ENCODE assay signal across 31 cellular contexts in genomic region chr18:69109686-69110085, GRCh38.
DNase-seq lines count a peak whose midpoint lies in the region; ATAC-seq, FAIRE-seq and TF ChIP-seq lines count a peak whose summit lies in the region.
"Had no signal": no experiment of that assay in that cellular context is flagged by ENCODE, and none has a peak within 500 bp of the region (broad histone marks: within the 10 kb centered on the region; RNA-seq: fewer than 3 reads in every experiment).

No MANE protein-coding gene starts in this region.

- H4K20me1 ChIP-seq in astrocyte (ENCODE audit: insufficient read depth, low read length): no peaks in the 10 kb centered on the region

- H3K36me3 Mint-ChIP-seq in astrocyte (ENCODE audit: low read depth, unreplicated experiment): peaks cover 2% of the 10 kb centered on the region
- H3K36me3 Mint-ChIP-seq: activated naive CD8-positive, alpha-beta T cell treated with anti-CD3 and anti-CD28 coated beads for 36 hours; CD4-positive, alpha-beta memory T cell; memory B cell; stimulated activated memory B cell treated with anti-CD40 and anti-IgM and Interleukin-4, amounts not matched to agents 10 μg/mL and 1 μg/mL and 100 μg/mL, for 72 hours; WTC11 had no signal

- no peak overlapping the region for H3K4me2 ChIP-seq in astrocyte (ENCODE audit: low read length)

- no peak overlapping the region for H3K9ac ChIP-seq in astrocyte (ENCODE audit: low read length)

- no peak for FAIRE-seq in astrocyte (lab: Jason Lieb, UNC)
- FAIRE-seq: GM18507, HTR-8/SVneo, islet of Langerhans, K562 had no signal

- no peaks in the 10 kb centered on the region for H3K4me1 Mint-ChIP-seq in astrocyte (ENCODE audit: low read depth, unreplicated experiment)
- H3K4me1 Mint-ChIP-seq: activated naive CD8-positive, alpha-beta T cell treated with anti-CD3 and anti-CD28 coated beads for 36 hours; CD4-positive, alpha-beta memory T cell; memory B cell; nephron progenitor cell; stimulated activated memory B cell treated with anti-CD40 and anti-IgM and Interleukin-4, amounts not matched to agents 10 μg/mL and 1 μg/mL and 100 μg/mL, for 72 hours; WTC11 had no signal

- ATAC-seq in upper lobe of right lung (no peak), HG03039 (IDR thresholded peaks at IDR 0.05; ENCODE audit: unreplicated experiment) (no peak)
- ATAC-seq: K562; left lung; stimulated activated memory B cell treated with anti-CD40 and anti-IgM and Interleukin-4, amounts not matched to agents 10 μg/mL and 1 μg/mL and 100 μg/mL, for 72 hours; WTC11 had no signal

- H3K27me3 Mint-ChIP-seq in astrocyte (ENCODE audit: low read depth, unreplicated experiment): no peaks in the 10 kb centered on the region
- H3K27me3 Mint-ChIP-seq: activated naive CD8-positive, alpha-beta T cell treated with anti-CD3 and anti-CD28 coated beads for 36 hours; CD4-positive, alpha-beta memory T cell; memory B cell; stimulated activated memory B cell treated with anti-CD40 and anti-IgM and Interleukin-4, amounts not matched to agents 10 μg/mL and 1 μg/mL and 100 μg/mL, for 72 hours had no signal

- intact Hi-C loops in upper lobe of right lung (cut with DNase I): no loop called here

- DNase-seq in AG08395 (ENCODE audit: low spot score) (peak; percentile 26), Kasumi-1 (lab: John Stamatoyannopoulos, UW) (peak; percentile 2 to 9), astrocyte (ENCODE audit: low read depth) (peak; percentile 2), fibroblast of peridontal ligament (ENCODE audit: extremely low read depth) (peak; percentile 56), CD1c-positive myeloid dendritic cell (ENCODE audit: extremely low spot score) (no peak), upper lobe of right lung (no peak), SIG-M5 treated with dmso at 0.1 percent for 504 hours (lab: John Stamatoyannopoulos, UW; ENCODE audit: unreplicated experiment) (no peak)
- DNase-seq: activated CD4-positive, alpha-beta T cell treated with anti-CD3 and anti-CD28 coated beads, Interleukin-2, amount 50 U/mL, for 1 hour; activated gamma-delta T cell; activated naive CD8-positive, alpha-beta T cell treated with anti-CD3 and anti-CD28 coated beads for 36 hours; activated T-cell treated with anti-CD3 and anti-CD28 coated beads, Interleukin-2, amount 50 U/mL, for 1 hour; AML-193; CD4-positive, alpha-beta memory T cell; cerebellar nuclear complex; dorsolateral prefrontal cortex; left lung; NCI-H1417 treated with DMSO at 0.1 percent for 48 hours; NCI-H2081; NCI-H774; nephron progenitor cell; SJCRH30; substantia nigra; trophoblast cell had no signal

- H3K4me1 ChIP-seq in astrocyte (ENCODE audit: insufficient read depth, low read length) (no peaks in the 10 kb centered on the region), upper lobe of right lung (no peaks in the 10 kb centered on the region)
- H3K4me1 ChIP-seq: left lung, SJCRH30 had no signal

- no peaks in the 10 kb centered on the region for H3K9me3 Mint-ChIP-seq in astrocyte (ENCODE audit: unreplicated experiment)
- H3K9me3 Mint-ChIP-seq: activated naive CD8-positive, alpha-beta T cell treated with anti-CD3 and anti-CD28 coated beads for 36 hours; memory B cell; nephron progenitor cell had no signal

- H3K4me3 ChIP-seq in astrocyte (ENCODE audit: insufficient read depth, low read depth, low read length): no peak overlapping the region
- no peak overlapping the region for H3K4me3 ChIP-seq in upper lobe of right lung
- H3K4me3 ChIP-seq: dorsolateral prefrontal cortex, K562, left lung, SJCRH30 had no signal

- H3K4me3 Mint-ChIP-seq in astrocyte (ENCODE audit: unreplicated experiment): no peak overlapping the region
- H3K4me3 Mint-ChIP-seq: activated naive CD8-positive, alpha-beta T cell treated with anti-CD3 and anti-CD28 coated beads for 36 hours; CD4-positive, alpha-beta memory T cell; memory B cell; nephron progenitor cell; stimulated activated memory B cell treated with anti-CD40 and anti-IgM and Interleukin-4, amounts not matched to agents 10 μg/mL and 1 μg/mL and 100 μg/mL, for 72 hours; WTC11 had no signal

- H3K27me3 ChIP-seq in astrocyte (ENCODE audit: insufficient read depth, low read length) (no peaks in the 10 kb centered on the region), upper lobe of right lung (no peaks in the 10 kb centered on the region)
- H3K27me3 ChIP-seq: dorsolateral prefrontal cortex, left lung, SJCRH30 had no signal

- TF ChIP-seq CTCF in astrocyte (IDR thresholded peaks at IDR 0.05; ENCODE audit: insufficient read depth, low read depth, low read length) (no peak), upper lobe of right lung (IDR thresholded peaks at IDR 0.05) (no peak)

- H3K36me3 ChIP-seq in astrocyte (ENCODE audit: insufficient read depth, low read length) (no peaks in the 10 kb centered on the region), upper lobe of right lung (no peaks in the 10 kb centered on the region)
- H3K36me3 ChIP-seq: left lung, SJCRH30 had no signal

- no peaks in the 10 kb centered on the region for H3K79me2 ChIP-seq in astrocyte (ENCODE audit: insufficient read depth, low read length)

- H2AFZ ChIP-seq in astrocyte (ENCODE audit: low read depth, low read length): no peak overlapping the region

- H3K27ac ChIP-seq in astrocyte (ENCODE audit: low read depth, low read length): no peak overlapping the region
- no peak overlapping the region for H3K27ac ChIP-seq in upper lobe of right lung
- H3K27ac ChIP-seq: dorsolateral prefrontal cortex, left lung, SJCRH30 had no signal

- H3K27ac Mint-ChIP-seq in astrocyte (ENCODE audit: unreplicated experiment): no peak overlapping the region
- H3K27ac Mint-ChIP-seq: activated naive CD8-positive, alpha-beta T cell treated with anti-CD3 and anti-CD28 coated beads for 36 hours; CD4-positive, alpha-beta memory T cell; memory B cell; nephron progenitor cell; stimulated activated memory B cell treated with anti-CD40 and anti-IgM and Interleukin-4, amounts not matched to agents 10 μg/mL and 1 μg/mL and 100 μg/mL, for 72 hours; WTC11 had no signal

- no peaks in the 10 kb centered on the region for H3K9me3 ChIP-seq in astrocyte (ENCODE audit: insufficient read depth, low read depth, low read length)
- no peaks in the 10 kb centered on the region for H3K9me3 ChIP-seq in upper lobe of right lung
- H3K9me3 ChIP-seq: left lung, SJCRH30 had no signal

Comparison
In these comparisons a context has a peak if more than half of its experiments do, and no peak if none do; other contexts are left out.
1. DNase-seq: peak in AG08395 (single experiment), Kasumi-1 (2 of 2), astrocyte (single experiment) and fibroblast of peridontal ligament (single experiment); none in CD1c-positive myeloid dendritic cell (single experiment), upper lobe of right lung (single experiment) and SIG-M5 treated with dmso at 0.1 percent for 504 hours (single experiment).